In the genomic region with DNA sequence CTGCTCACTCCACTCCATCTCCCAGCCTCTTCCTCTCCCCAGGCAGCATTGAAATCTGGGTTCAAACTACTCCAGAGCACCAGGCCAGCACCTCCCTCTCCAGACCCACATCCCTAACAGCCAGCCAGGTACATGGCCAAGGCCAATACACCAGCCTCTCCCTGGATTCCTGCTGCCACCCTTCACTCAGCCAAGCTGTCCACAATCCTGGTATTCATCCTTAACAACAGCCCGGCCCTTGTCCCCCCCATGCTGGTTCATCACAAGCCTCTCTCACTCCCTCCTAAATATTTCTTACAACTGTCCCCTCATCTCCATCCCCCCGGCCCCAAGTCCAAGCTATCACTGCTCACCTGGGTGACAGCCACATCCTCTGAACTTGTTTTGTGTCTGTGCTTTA, we compare ENCODE assay signal across 18 cellular contexts.
DNase-seq lines count a peak whose midpoint lies in the region; ATAC-seq, FAIRE-seq and TF ChIP-seq lines count a peak whose summit lies in the region.
"Had no signal": no experiment of that assay in that cellular context is flagged by ENCODE, and none has a peak within 500 bp of the region (broad histone marks: within the 10 kb centered on the region; RNA-seq: fewer than 3 reads in every experiment).

No MANE protein-coding gene starts in this region.

- no peaks in the 10 kb centered on the region for H3K4me1 Mint-ChIP-seq in T-helper 2 cell treated with Interferon-gamma antibody and Interleukin-4, amounts not matched to agents 5 μg/mL and 100 μg/mL, for 36 hours (ENCODE audit: low read depth)
- H3K4me1 Mint-ChIP-seq in activated T-cell treated with anti-CD3 and anti-CD28 coated beads, Interleukin-2, amount 50 U/mL, for 24 hours (ENCODE audit: low read depth) = peaks cover 7% of the 10 kb centered on the region

- H3K4me3 Mint-ChIP-seq in T-helper 2 cell treated with Interferon-gamma antibody and Interleukin-4, amounts not matched to agents 5 μg/mL and 100 μg/mL, for 36 hours = no peak overlapping the region
- no peak overlapping the region for H3K4me3 Mint-ChIP-seq in activated T-cell treated with anti-CD3 and anti-CD28 coated beads, Interleukin-2, amount 50 U/mL, for 24 hours
- H3K4me3 Mint-ChIP-seq: CD4-positive, alpha-beta T cell; neural crest cell had no signal

- intact Hi-C loops in vagina (cut with DNase I) = no loop called here

- 97% methylated on average over 2 of the region's 2 CpGs for WGBS in hepatocyte (ENCODE audit: low lambda C conversion rate, missing lambda C conversion rate)

- no peak overlapping the region for H3K9ac ChIP-seq in rectal smooth muscle tissue (ENCODE audit: low read length)

- H3K27ac Mint-ChIP-seq in T-helper 2 cell treated with Interferon-gamma antibody and Interleukin-4, amounts not matched to agents 5 μg/mL and 100 μg/mL, for 36 hours = peak overlapping the region; percentile 50
- no peak overlapping the region for H3K27ac Mint-ChIP-seq in activated T-cell treated with anti-CD3 and anti-CD28 coated beads, Interleukin-2, amount 50 U/mL, for 24 hours
- H3K27ac Mint-ChIP-seq: CD4-positive, alpha-beta T cell had no signal

- no peaks in the 10 kb centered on the region for H3K9me2 ChIP-seq in hepatocyte (replicated peaks; ENCODE audit: insufficient read depth)

- H3K4me2 ChIP-seq in hepatocyte = no peak overlapping the region

- no peaks in the 10 kb centered on the region for H3K79me2 ChIP-seq in hepatocyte

- H3K9me3 Mint-ChIP-seq in T-helper 2 cell treated with Interferon-gamma antibody and Interleukin-4, amounts not matched to agents 5 μg/mL and 100 μg/mL, for 36 hours = no peaks in the 10 kb centered on the region
- H3K9me3 Mint-ChIP-seq in activated T-cell treated with anti-CD3 and anti-CD28 coated beads, Interleukin-2, amount 50 U/mL, for 24 hours = no peaks in the 10 kb centered on the region
- H3K9me3 Mint-ChIP-seq: CD4-positive, alpha-beta T cell; neural crest cell had no signal

- no peak for ATAC-seq in HG03097 (IDR thresholded peaks at IDR 0.05; ENCODE audit: low FRiP score, unreplicated experiment)

- no peak for TF ChIP-seq POLR2A in vagina (IDR thresholded peaks at IDR 0.05)

- peaks cover 58% of the 10 kb centered on the region for H3K4me1 ChIP-seq in hepatocyte (ENCODE audit: insufficient read depth)
- peaks cover 48% of the 10 kb centered on the region for H3K4me1 ChIP-seq in rectal smooth muscle tissue (ENCODE audit: control insufficient read depth, insufficient read depth, low read length)
- peaks cover 82% of the 10 kb centered on the region for H3K4me1 ChIP-seq in vagina

- H4K20me1 ChIP-seq in hepatocyte (ENCODE audit: insufficient read depth, poor library complexity, severe bottlenecking) = no peaks in the 10 kb centered on the region

- H3K27me3 ChIP-seq in hepatocyte = no peaks in the 10 kb centered on the region
- no peaks in the 10 kb centered on the region for H3K27me3 ChIP-seq in rectal smooth muscle tissue (ENCODE audit: control insufficient read depth, insufficient read depth, low read length)
- no peaks in the 10 kb centered on the region for H3K27me3 ChIP-seq in vagina

- no peak for DNase-seq in T-helper 2 cell treated with Interferon-gamma antibody and Interleukin-4, amounts not matched to agents 5 μg/mL and 100 μg/mL, for 36 hours (ENCODE audit: low spot score)
- DNase-seq in T-helper 2 cell = no peak
- no peak for DNase-seq in hepatocyte (ENCODE audit: low spot score)
- DNase-seq in vagina (ENCODE audit: extremely low spot score in 2 of 2) = no peak
- DNase-seq in GM19239 (ENCODE audit: insufficient read length, low spot score) = no peak
- DNase-seq in activated T-cell treated with anti-CD3 and anti-CD28 coated beads, Interleukin-2, amount 50 U/mL, for 24 hours = no peak
- DNase-seq: activated CD4-positive, CD25-positive, alpha-beta regulatory T cell; activated naive CD4-positive, alpha-beta T cell treated with anti-CD3 and anti-CD28 coated beads, Interleukin-2, amount 50 U/mL, for 16 hours; CD4-positive, alpha-beta T cell; central memory CD4-positive, alpha-beta T cell; glutamatergic neuron; NCI-H1092 had no signal

- H3K27me3 Mint-ChIP-seq in T-helper 2 cell treated with Interferon-gamma antibody and Interleukin-4, amounts not matched to agents 5 μg/mL and 100 μg/mL, for 36 hours (ENCODE audit: low read depth) = peaks cover 3% of the 10 kb centered on the region
- H3K27me3 Mint-ChIP-seq in activated T-cell treated with anti-CD3 and anti-CD28 coated beads, Interleukin-2, amount 50 U/mL, for 24 hours = peaks cover 4% of the 10 kb centered on the region
- H3K27me3 Mint-ChIP-seq: CD4-positive, alpha-beta T cell had no signal

- H3K27ac ChIP-seq in hepatocyte (peak overlapping the region; percentile 96), rectal smooth muscle tissue (ENCODE audit: low read depth, low read length) (peak overlapping the region; percentile 87), vagina (peak overlapping the region; percentile 91)
- H3K27ac ChIP-seq: 22Rv1, SK-N-MC had no signal

- H3K9me3 ChIP-seq in hepatocyte (ENCODE audit: low read depth) = no peaks in the 10 kb centered on the region
- no peaks in the 10 kb centered on the region for H3K9me3 ChIP-seq in vagina

- TF ChIP-seq CTCF in hepatocyte (IDR thresholded peaks at IDR 0.05; ENCODE audit: poor library complexity) (no peak), vagina (IDR thresholded peaks at IDR 0.05) (no peak)

- no peak overlapping the region for H3K4me3 ChIP-seq in hepatocyte
- H3K4me3 ChIP-seq in rectal smooth muscle tissue (ENCODE audit: low read length) = no peak overlapping the region
- H3K4me3 ChIP-seq in vagina = no peak overlapping the region
- H3K4me3 ChIP-seq: SK-N-MC had no signal

- H3K36me3 ChIP-seq in hepatocyte (replicated peaks; ENCODE audit: insufficient read depth, low read depth) = no peaks in the 10 kb centered on the region
- no peaks in the 10 kb centered on the region for H3K36me3 ChIP-seq in rectal smooth muscle tissue (ENCODE audit: control insufficient read depth, insufficient read depth, low read length)
- no peaks in the 10 kb centered on the region for H3K36me3 ChIP-seq in vagina

- no peaks in the 10 kb centered on the region for H3K36me3 Mint-ChIP-seq in T-helper 2 cell treated with Interferon-gamma antibody and Interleukin-4, amounts not matched to agents 5 μg/mL and 100 μg/mL, for 36 hours (ENCODE audit: low read depth)
- no peaks in the 10 kb centered on the region for H3K36me3 Mint-ChIP-seq in activated T-cell treated with anti-CD3 and anti-CD28 coated beads, Interleukin-2, amount 50 U/mL, for 24 hours (ENCODE audit: low read depth)

- H2AFZ ChIP-seq in hepatocyte = no peak overlapping the region

- FAIRE-seq in GM19239 (lab: Jason Lieb, UNC) = no peak
- FAIRE-seq: endometrium had no signal
